In the genomic region with DNA sequence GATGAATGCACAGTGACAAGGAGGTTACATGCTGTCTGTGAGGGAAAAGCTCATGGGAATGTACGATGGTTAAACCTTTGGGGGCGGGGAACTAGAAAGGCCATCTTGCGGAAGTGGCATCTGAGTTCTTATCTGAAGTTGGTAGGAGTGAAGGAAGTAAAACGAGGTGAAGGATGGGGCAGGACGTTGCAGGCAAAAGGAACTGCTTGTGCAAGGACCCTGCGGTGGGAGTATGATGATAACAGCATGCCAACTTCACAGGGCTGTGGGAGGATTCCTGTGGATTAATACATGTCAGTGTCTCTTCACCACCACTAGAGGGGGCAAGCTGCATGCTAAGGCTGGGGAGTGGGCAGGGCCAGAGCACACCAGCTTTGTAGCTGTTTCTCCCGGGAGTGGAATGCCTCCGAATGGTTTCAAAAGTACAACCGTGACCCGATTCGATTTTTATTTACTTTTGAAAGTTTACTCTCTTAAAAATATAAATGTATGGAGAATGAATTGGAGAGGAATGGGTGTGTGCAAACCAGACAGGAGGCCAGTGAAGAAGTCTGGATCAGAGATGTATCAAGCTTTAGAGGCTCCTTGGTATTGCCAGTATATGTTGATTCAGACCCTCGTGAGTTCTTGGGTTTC, we compare ENCODE assay signal across 8 cellular contexts.
A peak's percentile ranks its signal among the peaks of the same experiment; 100 is the strongest.
DNase-seq lines count a peak whose midpoint lies in the region; ATAC-seq, FAIRE-seq and TF ChIP-seq lines count a peak whose summit lies in the region.

No MANE protein-coding gene starts in this region.

- intact Hi-C loops in body of pancreas (cut with DNase I): loop anchor here (10.0 kb wide), 1 partner anchor 146 kb away; no protein-coding TSS in a partner anchor

- no peak overlapping the region for H3K9ac ChIP-seq in skeletal muscle tissue (ENCODE audit: low read depth in 1 of 3, low read length in 3 of 3)

- 17 to 23% methylated on average over 12 of the region's 12 CpGs for WGBS in body of pancreas, 2 donors

- DNase-seq in GM12891 (ENCODE audit: insufficient read length, low spot score) (peak; percentile 59), NCI-H1105 (lab: John Stamatoyannopoulos, UW) (peak; percentile 44), T-helper 1 cell (peak in 4 of 5 donors; percentile 43 to 68 (median 44)), body of pancreas (peak; percentile 48 to 70 (median 68)), iPS-NIHi11 (ENCODE audit: low spot score) (peak; percentile 88)

- no peaks in the 10 kb centered on the region for H3K27me3 ChIP-seq in body of pancreas
- H3K27me3 ChIP-seq in skeletal muscle tissue (ENCODE audit: control insufficient read depth in 3 of 3, insufficient read depth in 3 of 3, low read length in 3 of 3): no peaks in the 10 kb centered on the region

- H3K27ac ChIP-seq in 22Rv1 (no peak overlapping the region), body of pancreas (no peak overlapping the region), skeletal muscle tissue (ENCODE audit: low read depth, low read length) (no peak overlapping the region)

- H3K4me1 ChIP-seq in body of pancreas: no peaks in the 10 kb centered on the region
- no peaks in the 10 kb centered on the region for H3K4me1 ChIP-seq in skeletal muscle tissue (ENCODE audit: control insufficient read depth in 3 of 3, insufficient read depth in 3 of 3, low read length in 3 of 3)

- peak; percentile 96 for TF ChIP-seq CTCF in 22Rv1 (IDR thresholded peaks at IDR 0.05)
- TF ChIP-seq CTCF in body of pancreas (IDR thresholded peaks at IDR 0.05): peak; percentile 68 to 88 (median 83)

- peak; percentile 93 for FAIRE-seq in GM12891 (lab: Jason Lieb, UNC)

- H3K9me3 ChIP-seq in body of pancreas (no peaks in the 10 kb centered on the region), skeletal muscle tissue (ENCODE audit: control insufficient read depth in 3 of 3, low read length in 3 of 3) (no peaks in the 10 kb centered on the region)

- TF ChIP-seq POLR2A in GM12891 (IDR thresholded peaks at IDR 0.05; ENCODE audit: low read depth, low read length) (no peak), body of pancreas (IDR thresholded peaks at IDR 0.05) (no peak)

- no peak overlapping the region for H3K4me3 ChIP-seq in body of pancreas
- H3K4me3 ChIP-seq in skeletal muscle tissue (ENCODE audit: low read length in 3 of 3): peak overlapping the region in 2 of 3 donors; percentile 14 to 19

- no peaks in the 10 kb centered on the region for H3K36me3 ChIP-seq in body of pancreas (replicated peaks in 1 of 2; ENCODE audit: insufficient read depth in 1 of 2, low read depth in 2 of 2)
- H3K36me3 ChIP-seq in skeletal muscle tissue (ENCODE audit: control insufficient read depth in 3 of 3, insufficient read depth in 3 of 3, low read length in 3 of 3): peaks cover 0 to 4% (median 2%) of the 10 kb centered on the region in 3 donors

- ATAC-seq in HG02759 (IDR thresholded peaks at IDR 0.05; ENCODE audit: unreplicated experiment) (peak; percentile 97), body of pancreas (peak; percentile 93)

TF ChIP-seq in GM12891, 5 proteins besides CTCF, POLR2A, EP300 and RAD21:
- TF ChIP-seq PAX5 (IDR thresholded peaks at IDR 0.05; ENCODE audit: insufficient read depth, low read length, severe bottlenecking) (no peak), SPI1 (IDR thresholded peaks at IDR 0.05; ENCODE audit: low read depth, low read length) (no peak), POU2F2 (IDR thresholded peaks at IDR 0.05; ENCODE audit: low read depth, low read length) (no peak), TAF1 (IDR thresholded peaks at IDR 0.05; ENCODE audit: low read depth, low read length) (no peak), POLR2AphosphoS5 (IDR thresholded peaks at IDR 0.05; ENCODE audit: low read depth, low read length) (no peak)
TF ChIP-seq in GM12891: peak in this region for 0.

Comparison
In these comparisons a context has a peak if more than half of its experiments do, and no peak if none do; other contexts are left out.
1. H3K4me3 ChIP-seq: peak in skeletal muscle tissue (2 of 3); none in body of pancreas (0 of 2).
2. Peak in every context shown above with its lines, with median percentiles within 50 percentile points of each other: DNase-seq.